Comparison of ENCODE assay signal across 18 cellular contexts in the genomic region with DNA sequence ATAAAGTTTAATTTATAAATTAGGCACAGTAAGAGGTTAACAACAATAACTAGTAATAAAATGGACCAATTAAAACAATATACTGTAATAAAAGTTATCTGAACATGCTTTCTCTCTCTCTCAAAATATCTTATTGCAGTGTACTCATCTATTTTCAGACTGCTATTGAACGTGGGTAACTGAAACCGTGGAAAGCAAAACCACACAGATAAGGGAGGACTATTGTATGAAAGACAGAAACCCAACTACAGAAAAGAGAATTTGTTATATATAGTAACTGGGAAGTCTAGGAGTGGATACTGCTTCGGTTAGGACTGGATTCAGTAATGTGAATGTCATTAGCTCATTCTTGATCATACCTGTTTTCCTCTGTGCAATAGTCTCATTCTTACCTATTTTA.
"Had no signal": no experiment of that assay in that cellular context is flagged by ENCODE, and none has a peak within 500 bp of the region (broad histone marks: within the 10 kb centered on the region; RNA-seq: fewer than 3 reads in every experiment).

No MANE protein-coding gene starts in this region.

- H3K27ac ChIP-seq: esophagus squamous epithelium, pancreas, sigmoid colon, spleen, thoracic aorta, upper lobe of left lung had no signal

- H3K27me3 Mint-ChIP-seq: activated CD4-positive, alpha-beta T cell treated with anti-CD3 and anti-CD28 coated beads, Interleukin-2, amount 10 ng/mL, durations not matched to agents 24 days and 14 days; activated CD8-positive, alpha-beta T cell treated with anti-CD3 and anti-CD28 coated beads for 36 hours; activated naive CD8-positive, alpha-beta T cell treated with anti-CD3 and anti-CD28 coated beads, Interleukin-2, amount 10 ng/mL, durations not matched to agents 7 days and 5 days; activated T-helper 17 cell treated with anti-CD3 and anti-CD28 coated beads, Interleukin-2, amount 50 U/mL, for 72 hours; stimulated activated naive B cell treated with anti-CD40 and anti-IgM and Interleukin-4, amounts not matched to agents 10 μg/mL and 1 μg/mL and 100 μg/mL, for 72 hours had no signal

- H3K4me3 Mint-ChIP-seq: activated CD4-positive, alpha-beta T cell treated with anti-CD3 and anti-CD28 coated beads, Interleukin-2, amount 10 ng/mL, durations not matched to agents 24 days and 14 days; activated CD8-positive, alpha-beta T cell treated with anti-CD3 and anti-CD28 coated beads for 36 hours; activated naive CD8-positive, alpha-beta T cell treated with anti-CD3 and anti-CD28 coated beads, Interleukin-2, amount 10 ng/mL, durations not matched to agents 7 days and 5 days; activated T-helper 17 cell treated with anti-CD3 and anti-CD28 coated beads, Interleukin-2, amount 50 U/mL, for 72 hours; effector memory CD8-positive, alpha-beta T cell; memory B cell; naive B cell; stimulated activated naive B cell treated with anti-CD40 and anti-IgM and Interleukin-4, amounts not matched to agents 10 μg/mL and 1 μg/mL and 100 μg/mL, for 72 hours had no signal

- H3K27ac Mint-ChIP-seq: activated CD4-positive, alpha-beta T cell treated with anti-CD3 and anti-CD28 coated beads, Interleukin-2, amount 10 ng/mL, durations not matched to agents 24 days and 14 days; activated CD8-positive, alpha-beta T cell treated with anti-CD3 and anti-CD28 coated beads for 36 hours; activated naive CD8-positive, alpha-beta T cell treated with anti-CD3 and anti-CD28 coated beads, Interleukin-2, amount 10 ng/mL, durations not matched to agents 7 days and 5 days; activated T-helper 17 cell treated with anti-CD3 and anti-CD28 coated beads, Interleukin-2, amount 50 U/mL, for 72 hours; effector memory CD8-positive, alpha-beta T cell; memory B cell; naive B cell; stimulated activated naive B cell treated with anti-CD40 and anti-IgM and Interleukin-4, amounts not matched to agents 10 μg/mL and 1 μg/mL and 100 μg/mL, for 72 hours had no signal

- H3K9me3 Mint-ChIP-seq: effector memory CD8-positive, alpha-beta T cell had no signal

- ATAC-seq: activated CD8-positive, alpha-beta T cell treated with anti-CD3 and anti-CD28 coated beads for 36 hours; activated T-helper 17 cell treated with anti-CD3 and anti-CD28 coated beads, Interleukin-2, amount 50 U/mL, for 72 hours; pancreas had no signal

- H3K9me3 ChIP-seq: pancreas had no signal

- H3K4me1 ChIP-seq: esophagus squamous epithelium, pancreas, sigmoid colon, spleen, upper lobe of left lung had no signal

- H3K4me3 ChIP-seq: esophagus squamous epithelium, pancreas, sigmoid colon, spleen, thoracic aorta, upper lobe of left lung had no signal

- DNase-seq: activated CD4-positive, alpha-beta T cell treated with anti-CD3 and anti-CD28 coated beads, Interleukin-2, amount 10 ng/mL, durations not matched to agents 24 days and 14 days; activated CD4-positive, CD25-positive, alpha-beta regulatory T cell; activated CD8-positive, alpha-beta T cell treated with anti-CD3 and anti-CD28 coated beads for 36 hours; activated naive CD4-positive, alpha-beta T cell; activated naive CD8-positive, alpha-beta T cell treated with anti-CD3 and anti-CD28 coated beads, Interleukin-2, amount 10 ng/mL, durations not matched to agents 7 days and 5 days; activated T-cell treated with anti-CD3 and anti-CD28 coated beads, Interleukin-2, amount 50 U/mL, for 1 hour; effector memory CD8-positive, alpha-beta T cell; esophagus squamous epithelium; naive B cell; pancreas; sigmoid colon; spleen; stimulated activated naive B cell treated with anti-CD40 and anti-IgM and Interleukin-4, amounts not matched to agents 10 μg/mL and 1 μg/mL and 100 μg/mL, for 72 hours; T1000; upper lobe of left lung had no signal

- H3K4me1 Mint-ChIP-seq: activated T-helper 17 cell treated with anti-CD3 and anti-CD28 coated beads, Interleukin-2, amount 50 U/mL, for 72 hours had no signal

- H3K27me3 ChIP-seq: esophagus squamous epithelium, pancreas, sigmoid colon, spleen, upper lobe of left lung had no signal

- H3K36me3 ChIP-seq: esophagus squamous epithelium, pancreas, sigmoid colon, spleen, thoracic aorta, upper lobe of left lung had no signal
